13 cellular contexts compared by ENCODE assay signal in the genomic region with DNA sequence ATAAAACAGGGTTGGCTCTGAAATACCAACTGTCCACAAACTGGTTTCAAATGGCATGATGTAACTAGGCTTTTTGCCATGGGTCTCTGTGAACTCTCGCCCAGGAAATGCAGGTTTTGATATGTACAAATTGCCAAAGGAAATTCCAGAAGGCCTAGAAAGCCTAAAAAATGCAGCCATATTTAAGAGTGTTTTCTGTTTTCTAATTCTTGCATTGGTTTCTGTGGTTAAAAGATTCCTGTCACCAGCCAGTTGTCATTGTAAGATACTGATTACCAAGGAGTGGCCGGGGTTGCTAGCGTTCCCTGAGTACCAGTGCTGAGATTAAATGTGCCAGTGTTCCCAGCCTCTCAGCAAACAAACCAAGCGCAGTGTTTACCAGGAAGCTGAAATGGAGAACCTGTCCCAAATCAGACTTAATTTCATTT. TPM values are rescaled to one million over a fixed set of nuclear protein-coding genes. Genes with fewer than 3 reads are reported as not detected.
DNase-seq lines count a peak whose midpoint lies in the region; ATAC-seq and TF ChIP-seq lines count a peak whose summit lies in the region.
"Had no signal": no experiment of that assay in that cellular context is flagged by ENCODE, and none has a peak within 500 bp of the region (broad histone marks: within the 10 kb centered on the region; RNA-seq: fewer than 3 reads in every experiment).

No MANE protein-coding gene starts in this region.

- peaks cover 70% of the 10 kb centered on the region for H3K4me1 ChIP-seq in left ventricle myocardium inferior
- peaks cover 0 to 40% (median 10%) of the 10 kb centered on the region in 4 donors for H3K4me1 ChIP-seq in tibial artery

- in situ Hi-C loops in astrocyte of the spinal cord (cut with HindIII; ENCODE audit: low sequenced_read_pairs): no loop called here

- H3K27me3 ChIP-seq in left ventricle myocardium inferior (ENCODE audit: low read depth) (no peaks in the 10 kb centered on the region), tibial artery (no peaks in the 10 kb centered on the region)

- TF ChIP-seq CTCF in astrocyte of the spinal cord (IDR thresholded peaks at IDR 0.05; ENCODE audit: low read depth, low read length) (no peak), left ventricle myocardium inferior (IDR thresholded peaks at IDR 0.05; ENCODE audit: borderline replicate concordance) (no peak), tibial artery (IDR thresholded peaks at IDR 0.05) (no peak), GM20000 (IDR thresholded peaks at IDR 0.05; ENCODE audit: extremely low read depth, missing control alignments) (no peak)

- intact Hi-C loops in left ventricle myocardium inferior (cut with micrococcal nuclease) (no loop called here), tibial artery (cut with DNase I; ENCODE audit: low total_unique reads) (no loop called here)

- H3K9me3 ChIP-seq in left ventricle myocardium inferior (replicated peaks) (no peaks in the 10 kb centered on the region), tibial artery (no peaks in the 10 kb centered on the region)

- no peak overlapping the region for H3K4me3 ChIP-seq in astrocyte of the spinal cord (ENCODE audit: low read depth, low read length)
- H3K4me3 ChIP-seq in left ventricle myocardium inferior: no peak overlapping the region
- no peak overlapping the region for H3K4me3 ChIP-seq in tibial artery

- H3K36me3 ChIP-seq in left ventricle myocardium inferior: no peaks in the 10 kb centered on the region
- no peaks in the 10 kb centered on the region for H3K36me3 ChIP-seq in tibial artery

- peak overlapping the region; percentile 85 for H3K27ac ChIP-seq in left ventricle myocardium inferior (replicated peaks)
- peak overlapping the region; percentile 40 to 57 for H3K27ac ChIP-seq in tibial artery
- H3K27ac ChIP-seq: 22Rv1 had no signal

- DNase-seq in DMS53 (lab: John Stamatoyannopoulos, UW) (peak; percentile 37), DMS53 treated with DMSO at 0.1 percent for 48 hours (lab: John Stamatoyannopoulos, UW; ENCODE audit: unreplicated experiment) (no peak), astrocyte of the spinal cord (ENCODE audit: low read depth, low spot score) (peak; percentile 81), left ventricle myocardium inferior (peak; percentile 26), tibial artery (no peak), NCI-H748 (lab: John Stamatoyannopoulos, UW; ENCODE audit: unreplicated experiment) (no peak), GM20000 (ENCODE audit: low spot score) (no peak)
- DNase-seq: activated effector memory CD4-positive, alpha-beta T cell treated with Interleukin-2 at 50 U/mL for 16 hours; H9; RPMI8226 had no signal

- ATAC-seq in GM19035 (IDR thresholded peaks at IDR 0.05; ENCODE audit: unreplicated experiment): no peak
- ATAC-seq: activated CD4-positive, CD25-positive, alpha-beta regulatory T cell treated with anti-CD3 and anti-CD28 coated beads, Interleukin-2, amount 50 U/mL, for 24 hours had no signal

RNA-seq across cellular contexts. Expression of a gene that starts 53.9 kb away (rescaled TPM):
- 1,282 TPM for total RNA-seq in left ventricle myocardium inferior

Comparison
In these comparisons a context has a peak if more than half of its experiments do, and no peak if none do; other contexts are left out.
1. DNase-seq: peak in DMS53 (single experiment), astrocyte of the spinal cord (single experiment) and left ventricle myocardium inferior (single experiment); none in DMS53 treated with DMSO at 0.1 percent for 48 hours (single experiment), tibial artery (0 of 2), NCI-H748 (single experiment) and GM20000 (single experiment).